8 cellular contexts compared by ENCODE assay signal in genomic region chr16:31713071-31713944, GRCh38.
A peak's percentile ranks its signal among the peaks of the same experiment; 100 is the strongest.
DNase-seq lines count a peak whose midpoint lies in the region; ATAC-seq, FAIRE-seq and TF ChIP-seq lines count a peak whose summit lies in the region.

No MANE protein-coding gene starts in this region.

- H3K4me2 ChIP-seq in astrocyte (ENCODE audit: low read length) = peak overlapping the region; percentile 94

- peak overlapping the region; percentile 89 for H3K27ac ChIP-seq in astrocyte (ENCODE audit: low read depth, low read length)
- peak overlapping the region; percentile 62 to 98 for H3K27ac ChIP-seq in aorta (ENCODE audit: low read depth in 1 of 2, low read length in 2 of 2)

- peak; percentile 99 for TF ChIP-seq POLR2A in GM18505 (IDR thresholded peaks at IDR 0.05; ENCODE audit: borderline replicate concordance, extremely low read depth, insufficient read depth, insufficient read length)

- WGBS in aorta, 2 donors = 0% methylated on average over 59 of the region's 59 CpGs

- intact Hi-C loops in aorta (cut with DNase I) = loop anchor here in 1 of 2 donors (5.0 kb wide), 1 partner anchor 164 kb away; no protein-coding TSS in a partner anchor

- TF ChIP-seq CTCF in astrocyte (IDR thresholded peaks at IDR 0.05; ENCODE audit: insufficient read depth, low read depth, low read length) = no peak

- H3K27ac Mint-ChIP-seq in astrocyte (ENCODE audit: unreplicated experiment) = peak overlapping the region; percentile 99

- peaks cover 41% of the 10 kb centered on the region for H3K79me2 ChIP-seq in astrocyte (ENCODE audit: insufficient read depth, low read length)

- H3K4me1 ChIP-seq in astrocyte (ENCODE audit: insufficient read depth, low read length) (peaks cover 7% of the 10 kb centered on the region), aorta (ENCODE audit: control insufficient read depth in 1 of 2, insufficient read depth in 2 of 2, low read length in 2 of 2) (no peaks in the 10 kb centered on the region)

- peak overlapping the region; percentile 93 for H3K9ac ChIP-seq in astrocyte (ENCODE audit: low read length)

- FAIRE-seq in astrocyte (lab: Jason Lieb, UNC) = no peak

- peaks cover 17% of the 10 kb centered on the region for H3K36me3 Mint-ChIP-seq in astrocyte (ENCODE audit: low read depth, unreplicated experiment)

- DNase-seq in NCI-H187 (lab: John Stamatoyannopoulos, UW) = peak; percentile 45 to 76
- DNase-seq in T-helper 22 cell (ENCODE audit: low read depth) = peak; percentile 80
- peak; percentile 86 for DNase-seq in astrocyte (ENCODE audit: low read depth)
- DNase-seq in hepatic stellate cell (ENCODE audit: low spot score) = peak; percentile 97
- DNase-seq in putamen (ENCODE audit: low spot score) = peak; percentile 92
- peak; percentile 95 to 97 for DNase-seq in aorta

- H3K36me3 ChIP-seq in astrocyte (ENCODE audit: insufficient read depth, low read length) (no peaks in the 10 kb centered on the region), aorta (ENCODE audit: control insufficient read depth in 1 of 2, insufficient read depth in 2 of 2, low read length in 1 of 2) (no peaks in the 10 kb centered on the region)

- H3K4me3 ChIP-seq in astrocyte (ENCODE audit: insufficient read depth, low read depth, low read length) = peak overlapping the region; percentile 85
- H3K4me3 ChIP-seq in aorta (ENCODE audit: low read length in 2 of 2) = peak overlapping the region; percentile 80 to 96

- H3K4me3 Mint-ChIP-seq in astrocyte (ENCODE audit: unreplicated experiment) = peak overlapping the region; percentile 99

- H3K27me3 ChIP-seq in astrocyte (ENCODE audit: insufficient read depth, low read length) (no peaks in the 10 kb centered on the region), aorta (ENCODE audit: control insufficient read depth in 1 of 2, insufficient read depth in 2 of 2, low read length in 1 of 2) (no peaks in the 10 kb centered on the region)

- no peaks in the 10 kb centered on the region for H3K9me3 Mint-ChIP-seq in astrocyte (ENCODE audit: unreplicated experiment)

- peaks cover 12% of the 10 kb centered on the region for H3K4me1 Mint-ChIP-seq in astrocyte (ENCODE audit: low read depth, unreplicated experiment)

- H4K20me1 ChIP-seq in astrocyte (ENCODE audit: insufficient read depth, low read length) = peaks cover 26% of the 10 kb centered on the region

- peak overlapping the region; percentile 79 for H2AFZ ChIP-seq in astrocyte (ENCODE audit: low read depth, low read length)

- no peaks in the 10 kb centered on the region for H3K27me3 Mint-ChIP-seq in astrocyte (ENCODE audit: low read depth, unreplicated experiment)

- ATAC-seq in GM18505 (IDR thresholded peaks at IDR 0.05; ENCODE audit: unreplicated experiment) (peak; percentile 95), HG02943 (IDR thresholded peaks at IDR 0.05; ENCODE audit: low read depth, unreplicated experiment) (peak; percentile 93), aorta (ENCODE audit: low FRiP score) (peak; percentile 92)

- H3K9me3 ChIP-seq in astrocyte (ENCODE audit: insufficient read depth, low read depth, low read length) (no peaks in the 10 kb centered on the region), aorta (ENCODE audit: control insufficient read depth, low read length) (no peaks in the 10 kb centered on the region)

Comparison
In these comparisons a context has a peak if more than half of its experiments do, and no peak if none do; other contexts are left out.
1. Peak in every context shown above with its lines: DNase-seq, ATAC-seq, H3K4me3 ChIP-seq and H3K27ac ChIP-seq.